Comparison of ENCODE assay signal across 17 cellular contexts in the genomic region with DNA sequence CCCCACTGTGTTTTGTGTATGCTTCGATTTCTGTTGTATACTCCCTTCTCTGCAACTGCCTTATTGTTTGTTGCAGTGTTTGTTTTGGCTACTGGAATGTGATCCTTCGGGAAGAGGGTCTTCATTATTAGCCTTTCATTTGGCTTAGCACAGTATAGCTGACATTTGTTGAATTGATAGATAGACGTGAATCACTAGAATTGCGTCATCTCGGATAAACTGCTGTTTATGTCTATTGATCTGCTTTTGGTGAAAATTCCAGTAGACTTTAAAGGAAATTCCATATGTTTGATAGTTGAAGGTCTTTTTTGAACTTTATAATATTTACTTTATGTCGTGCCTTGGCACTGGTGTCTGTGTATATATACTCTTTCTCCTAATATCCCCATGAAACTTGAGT.
DNase-seq lines count a peak whose midpoint lies in the region; ATAC-seq, FAIRE-seq and TF ChIP-seq lines count a peak whose summit lies in the region.
"Had no signal": no experiment of that assay in that cellular context is flagged by ENCODE, and none has a peak within 500 bp of the region (broad histone marks: within the 10 kb centered on the region; RNA-seq: fewer than 3 reads in every experiment).

No MANE protein-coding gene starts in this region.

- H3K23me2 ChIP-seq in H1 (ENCODE audit: low read depth, low read length): no peaks in the 10 kb centered on the region

- H3K9me3 Mint-ChIP-seq in GM23338 (no peaks in the 10 kb centered on the region), neural progenitor cell (no peaks in the 10 kb centered on the region)
- H3K9me3 Mint-ChIP-seq: H9 had no signal

- H3K23ac ChIP-seq in IMR-90 (ENCODE audit: low read depth, low read length): no peak overlapping the region
- no peak overlapping the region for H3K23ac ChIP-seq in H1 (ENCODE audit: insufficient read length)

- H3K4me3 Mint-ChIP-seq in GM23338 (no peak overlapping the region), neural progenitor cell (no peak overlapping the region)
- H3K4me3 Mint-ChIP-seq: CD4-positive, alpha-beta memory T cell; H9 had no signal

- dilution Hi-C loops in IMR-90 (cut with HindIII; ENCODE audit: low sequenced_read_pairs, unreplicated experiment): no loop called here

- no peaks in the 10 kb centered on the region for H3K36me3 ChIP-seq in GM23338 (ENCODE audit: insufficient read depth)
- no peaks in the 10 kb centered on the region for H3K36me3 ChIP-seq in IMR-90 (ENCODE audit: control insufficient read depth, insufficient read depth, low read length)
- H3K36me3 ChIP-seq in H1 (ENCODE audit: control insufficient read depth in 2 of 4, insufficient read depth in 4 of 4, low read length in 3 of 4): no peaks in the 10 kb centered on the region
- no peaks in the 10 kb centered on the region for H3K36me3 ChIP-seq in neural progenitor cell

- H3K27ac Mint-ChIP-seq in GM23338 (0 out of 2 replicates have a peak overlapping the region, but pooled peaks have one; percentile 20), neural progenitor cell (no peak overlapping the region)
- H3K27ac Mint-ChIP-seq: CD4-positive, alpha-beta memory T cell; H9 had no signal

- CTCF ChIA-PET in IMR-90 (lab: Yijun Ruan, JAX): no interaction called here
- CTCF ChIA-PET in H1 (lab: Charles Lee; ENCODE audit: partially characterized antibody): interaction anchor here (1.4 to 1.8 kb wide), 2 partner anchors 10 to 11 kb away, joined by 5 to 9 read pairs; no protein-coding TSS in a partner anchor

- H2AFZ ChIP-seq in GM23338 (no peak overlapping the region), IMR-90 (replicated peaks; ENCODE audit: low read length, poor library complexity) (no peak overlapping the region), H1 (ENCODE audit: low read length) (no peak overlapping the region), neural progenitor cell (replicated peaks) (peak overlapping the region; percentile 36)

- H2BK15ac ChIP-seq in IMR-90 (ENCODE audit: low read depth, low read length) (no peak overlapping the region), H1 (ENCODE audit: low read length) (no peak overlapping the region)

- H2BK20ac ChIP-seq in IMR-90 (ENCODE audit: low read depth, low read length): no peak overlapping the region
- H2BK20ac ChIP-seq in H1 (ENCODE audit: low read length): no peak overlapping the region

- no peak overlapping the region for H3K4me3 ChIP-seq in GM23338
- H3K4me3 ChIP-seq in IMR-90 (ENCODE audit: insufficient read depth, low read depth, low read length): no peak overlapping the region
- H3K4me3 ChIP-seq in H1 (ENCODE audit: extremely low read depth in 1 of 4, insufficient read depth in 2 of 4, low read depth in 3 of 4, low read length in 4 of 4): no peak overlapping the region
- no peak overlapping the region for H3K4me3 ChIP-seq in neural progenitor cell

- H3K9me1 ChIP-seq in IMR-90 (ENCODE audit: insufficient read depth, low read length): no peaks in the 10 kb centered on the region

- H4K5ac ChIP-seq in IMR-90 (ENCODE audit: low read depth, low read length) (no peak overlapping the region), H1 (ENCODE audit: insufficient read length, low read depth, low read length) (no peak overlapping the region)

- in situ Hi-C loops in IMR-90 (cut with MboI; ENCODE audit: low sequenced_read_pairs): no loop called here

- no peak overlapping the region for H2BK12ac ChIP-seq in H1 (ENCODE audit: low read depth, low read length)

- peaks cover 41% of the 10 kb centered on the region for H3K4me1 Mint-ChIP-seq in GM23338
- peaks cover 8% of the 10 kb centered on the region for H3K4me1 Mint-ChIP-seq in neural progenitor cell
- H3K4me1 Mint-ChIP-seq: CD4-positive, alpha-beta memory T cell had no signal

- H3K79me2 ChIP-seq in GM23338 (replicated peaks; ENCODE audit: insufficient read depth): no peaks in the 10 kb centered on the region
- H3K79me2 ChIP-seq in H1 (ENCODE audit: control insufficient read depth in 1 of 2, insufficient read depth in 2 of 2, low read length in 2 of 2): no peaks in the 10 kb centered on the region
- no peaks in the 10 kb centered on the region for H3K79me2 ChIP-seq in neural progenitor cell (ENCODE audit: low read depth)

- H2BK5ac ChIP-seq in IMR-90 (ENCODE audit: low read depth, low read length, poor library complexity, severe bottlenecking) (no peak overlapping the region), H1 (ENCODE audit: low read depth, low read length) (no peak overlapping the region)

- no TSS peak for BruUV-seq in IMR-90 (replicated peaks; lab: Mats Ljungman, UMichigan)

- TF ChIP-seq RAD21 in IMR-90 (IDR thresholded peaks at IDR 0.05; ENCODE audit: low read length) (no peak), H1 (IDR thresholded peaks at IDR 0.05 in 1 of 2, conservative IDR thresholded peaks at IDR 0.05 in 1 of 2; ENCODE audit: low read depth in 2 of 2, low read length in 2 of 2) (no peak)

- H3K56ac ChIP-seq in IMR-90 (ENCODE audit: extremely low read depth, insufficient read depth, low read length) (no peak overlapping the region), H1 (replicated peaks; ENCODE audit: insufficient read length, low read depth, low read length) (no peak overlapping the region)

- no peak overlapping the region for H2AK9ac ChIP-seq in IMR-90 (replicated peaks; ENCODE audit: low read depth, low read length, poor library complexity)

- no peaks in the 10 kb centered on the region for H3K36me3 Mint-ChIP-seq in GM23338 (ENCODE audit: low read depth)
- H3K36me3 Mint-ChIP-seq in neural progenitor cell: no peaks in the 10 kb centered on the region
- H3K36me3 Mint-ChIP-seq: CD4-positive, alpha-beta memory T cell had no signal

- no peak overlapping the region for H3K9ac ChIP-seq in IMR-90 (ENCODE audit: low read depth, low read length)
- H3K9ac ChIP-seq in H1 (replicated peaks in 1 of 4; ENCODE audit: extremely low read depth in 1 of 4, low read depth in 3 of 4, low read length in 3 of 4): no peak overlapping the region
- H3K9ac ChIP-seq in neural progenitor cell: no peak overlapping the region

- DNase-seq in GM23338 (ENCODE audit: low spot score) (no peak), IMR-90 (peak; percentile 9), H1 (ENCODE audit: low read depth in 1 of 2, low spot score in 2 of 2) (no peak), neural progenitor cell (ENCODE audit: low spot score) (no peak), Right ventricle myocardium superior (no peak)
- DNase-seq: C1 segment of cervical spinal cord; Calu3; CD4-positive, alpha-beta memory T cell; COR-L47; DMS53; DMS79 treated with DMSO at 0.1 percent for 48 hours; GF-D8; H9 had no signal

- TF ChIP-seq POLR2A in IMR-90 (IDR thresholded peaks at IDR 0.05; ENCODE audit: low read depth, low read length): no peak
- TF ChIP-seq POLR2A in H1 (IDR thresholded peaks at IDR 0.05; ENCODE audit: control extremely low read depth in 1 of 2, low read depth in 2 of 2, low read length in 2 of 2): no peak

- H3K4me1 ChIP-seq in GM23338 (ENCODE audit: insufficient read depth) (peaks cover 21% of the 10 kb centered on the region), IMR-90 (ENCODE audit: control insufficient read depth, insufficient read depth, low read length) (no peaks in the 10 kb centered on the region; the same call in 1 of the 2 replicates), H1 (replicated peaks in 1 of 4; ENCODE audit: control insufficient read depth in 3 of 4, insufficient read depth in 4 of 4, low read length in 3 of 4) (peaks cover 6 to 13% (median 12%) of the 10 kb centered on the region in 4 experiments; a peak in 6 of 7 replicates), neural progenitor cell (peaks cover 18% of the 10 kb centered on the region)

- no peak for FAIRE-seq in H1 (lab: Jason Lieb, UNC)
- FAIRE-seq: GM12891, GM18507 had no signal

- TF ChIP-seq CTCF in GM23338 (conservative IDR thresholded peaks at IDR 0.05; ENCODE audit: low read depth in 2 of 2) (no peak), IMR-90 (conservative IDR thresholded peaks at IDR 0.05; ENCODE audit: low read depth, low read length) (no peak), H1 (IDR thresholded peaks at IDR 0.05; ENCODE audit: control extremely low read depth in 1 of 3, insufficient read depth in 1 of 3, low read depth in 1 of 3, low read length in 3 of 3) (no peak), neural progenitor cell (IDR thresholded peaks at IDR 0.05) (no peak)

- H4K91ac ChIP-seq in IMR-90 (ENCODE audit: insufficient read depth, low read depth, low read length): no peak overlapping the region
- H4K91ac ChIP-seq in H1 (replicated peaks; ENCODE audit: insufficient read length, low read length): no peak overlapping the region

- no peaks in the 10 kb centered on the region for H3K9me2 ChIP-seq in GM23338 (ENCODE audit: insufficient read depth)

- no peaks in the 10 kb centered on the region for H3F3A ChIP-seq in GM23338 (replicated peaks; ENCODE audit: low read depth)
- no peaks in the 10 kb centered on the region for H3F3A ChIP-seq in neural progenitor cell (ENCODE audit: low read depth)

- no CpG with 5 or more reads among the region's 6 CpGs for WGBS in IMR-90 (ENCODE audit: extremely low coverage in 2 of 2, insufficient read length in 1 of 2), 2 experiments
- 92% methylated on average over 6 of the region's 6 CpGs; no CpG with 5 or more reads in 1 of the 2 experiments for WGBS in H1 (ENCODE audit: extremely low coverage in 1 of 2, insufficient coverage in 1 of 2, insufficient read length in 1 of 2, insufficient replicate concordance in 2 of 2, low coverage in 1 of 2, low lambda C conversion rate in 2 of 2, missing lambda C conversion rate in 1 of 2), 2 experiments

- intact Hi-C loops in IMR-90 (cut with micrococcal nuclease) (no loop called here), Right ventricle myocardium superior (cut with DNase I) (no loop called here)

- H2BK120ac ChIP-seq in IMR-90 (ENCODE audit: low read depth, low read length): no peak overlapping the region
- no peak overlapping the region for H2BK120ac ChIP-seq in H1 (replicated peaks; ENCODE audit: low read depth, low read length)

- H3K18ac ChIP-seq in IMR-90 (ENCODE audit: low read depth, low read length) (peak overlapping the region; percentile 29; the same call in 1 of the 2 replicates), H1 (ENCODE audit: extremely low read depth, low read length) (no peak overlapping the region)

- POLR2A ChIA-PET in IMR-90 (lab: Charles Lee; ENCODE audit: unreplicated experiment): no interaction called here
- POLR2A ChIA-PET in H1 (lab: Charles Lee; ENCODE audit: partially characterized antibody): no interaction called here

- H3K4me2 ChIP-seq in GM23338 (no peak overlapping the region), IMR-90 (ENCODE audit: low read depth, low read length) (no peak overlapping the region), H1 (ENCODE audit: insufficient read depth in 1 of 2, low read depth in 2 of 2, low read length in 2 of 2) (no peak overlapping the region), neural progenitor cell (no peak overlapping the region)

- H3K27me3 ChIP-seq in GM23338 (ENCODE audit: insufficient read depth): no peaks in the 10 kb centered on the region
- no peaks in the 10 kb centered on the region for H3K27me3 ChIP-seq in IMR-90 (ENCODE audit: control insufficient read depth, insufficient read depth, low read length)
- no peaks in the 10 kb centered on the region for H3K27me3 ChIP-seq in H1 (replicated peaks in 1 of 4; ENCODE audit: control insufficient read depth in 3 of 4, extremely low read depth in 1 of 4, insufficient read depth in 3 of 4, low read length in 3 of 4)
- H3K27me3 ChIP-seq in neural progenitor cell: no peaks in the 10 kb centered on the region

- H3K14ac ChIP-seq in IMR-90 (replicated peaks; ENCODE audit: low read depth, low read length): no peak overlapping the region
- H3K14ac ChIP-seq in H1 (ENCODE audit: insufficient read length): no peak overlapping the region

- H3K4ac ChIP-seq in IMR-90 (ENCODE audit: low read depth, low read length) (no peak overlapping the region), H1 (replicated peaks; ENCODE audit: insufficient read length, low read depth, low read length) (no peak overlapping the region)

- H2AK5ac ChIP-seq in IMR-90 (ENCODE audit: low read depth, low read length) (no peak overlapping the region), H1 (ENCODE audit: low read depth, low read length) (no peak overlapping the region)

- H3K9me3 ChIP-seq in IMR-90 (ENCODE audit: control insufficient read depth, insufficient read depth, low read length): no peaks in the 10 kb centered on the region
- no peaks in the 10 kb centered on the region for H3K9me3 ChIP-seq in H1 (ENCODE audit: insufficient read depth in 2 of 2, low read depth in 1 of 2, low read length in 1 of 2)
- H3K9me3 ChIP-seq in neural progenitor cell (ENCODE audit: low read depth): no peaks in the 10 kb centered on the region

- H4K20me1 ChIP-seq in GM23338 (replicated peaks; ENCODE audit: insufficient read depth) (no peaks in the 10 kb centered on the region), IMR-90 (ENCODE audit: insufficient read depth, low read length) (no peaks in the 10 kb centered on the region), H1 (replicated peaks in 1 of 2; ENCODE audit: control insufficient read depth in 1 of 2, insufficient read depth in 2 of 2, low read length in 2 of 2) (no peaks in the 10 kb centered on the region), neural progenitor cell (ENCODE audit: low read depth) (no peaks in the 10 kb centered on the region)

- H4K8ac ChIP-seq in IMR-90 (ENCODE audit: low read depth in 2 of 2, low read length in 2 of 2): no peak overlapping the region
- no peak overlapping the region for H4K8ac ChIP-seq in H1 (ENCODE audit: extremely low read depth, insufficient read depth, low read length)

- no peaks in the 10 kb centered on the region for H3K79me1 ChIP-seq in IMR-90 (ENCODE audit: low read depth in 1 of 2, low read length in 2 of 2)
- H3K79me1 ChIP-seq in H1 (ENCODE audit: low read depth, low read length): no peaks in the 10 kb centered on the region

- H3K27me3 Mint-ChIP-seq in GM23338 (ENCODE audit: insufficient read depth, low read depth, poor library complexity): peaks cover 2% of the 10 kb centered on the region
- H3K27me3 Mint-ChIP-seq in neural progenitor cell (ENCODE audit: insufficient read depth, low read depth): peaks cover 2% of the 10 kb centered on the region

- ATAC-seq in GM23338 (no peak), IMR-90 (ENCODE audit: low read depth) (no peak), HG02642 (IDR thresholded peaks at IDR 0.05; ENCODE audit: poor library complexity, unreplicated experiment) (no peak), Right ventricle myocardium superior (ENCODE audit: poor library complexity) (no peak)
- ATAC-seq: HCT116 had no signal

- no peak overlapping the region for H3K27ac ChIP-seq in GM23338 (ENCODE audit: low read depth)
- H3K27ac ChIP-seq in IMR-90 (ENCODE audit: insufficient read depth, low read length): no peak overlapping the region
- no peak overlapping the region for H3K27ac ChIP-seq in H1 (ENCODE audit: low read depth, low read length)
- H3K27ac ChIP-seq in neural progenitor cell: no peak overlapping the region

- no peak for TF ChIP-seq EP300 in H1 (IDR thresholded peaks at IDR 0.05; ENCODE audit: borderline replicate concordance in 1 of 2, low read depth in 2 of 2, low read length in 2 of 2)
